Comparison of ENCODE assay signal across 1 cellular context in the genomic region with DNA sequence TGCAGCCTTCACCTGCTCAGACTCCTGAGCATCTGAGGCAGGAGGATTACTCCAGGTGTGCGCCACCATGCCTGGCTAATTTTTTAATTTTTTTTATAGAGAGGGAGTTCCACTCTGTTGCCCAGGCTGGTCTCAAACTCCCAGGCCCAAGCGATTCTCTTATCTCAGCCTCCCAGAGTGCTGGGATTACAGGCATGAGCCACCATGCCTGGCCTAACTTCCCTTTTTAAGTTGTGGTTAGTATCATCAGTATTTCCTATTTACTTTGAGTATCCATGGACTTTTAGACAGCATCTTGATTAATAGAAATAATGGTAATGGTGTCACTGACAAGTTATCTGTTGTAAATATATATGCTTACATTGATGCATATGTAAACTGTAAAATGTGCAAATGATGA.
TF ChIP-seq lines count a peak whose summit lies in the region.

No MANE protein-coding gene starts in this region.

TF ChIP-seq in K562, 482 proteins besides CTCF, POLR2A, EP300 and RAD21 (continued from another document and continues in another):
- TF ChIP-seq, protein P1, sequence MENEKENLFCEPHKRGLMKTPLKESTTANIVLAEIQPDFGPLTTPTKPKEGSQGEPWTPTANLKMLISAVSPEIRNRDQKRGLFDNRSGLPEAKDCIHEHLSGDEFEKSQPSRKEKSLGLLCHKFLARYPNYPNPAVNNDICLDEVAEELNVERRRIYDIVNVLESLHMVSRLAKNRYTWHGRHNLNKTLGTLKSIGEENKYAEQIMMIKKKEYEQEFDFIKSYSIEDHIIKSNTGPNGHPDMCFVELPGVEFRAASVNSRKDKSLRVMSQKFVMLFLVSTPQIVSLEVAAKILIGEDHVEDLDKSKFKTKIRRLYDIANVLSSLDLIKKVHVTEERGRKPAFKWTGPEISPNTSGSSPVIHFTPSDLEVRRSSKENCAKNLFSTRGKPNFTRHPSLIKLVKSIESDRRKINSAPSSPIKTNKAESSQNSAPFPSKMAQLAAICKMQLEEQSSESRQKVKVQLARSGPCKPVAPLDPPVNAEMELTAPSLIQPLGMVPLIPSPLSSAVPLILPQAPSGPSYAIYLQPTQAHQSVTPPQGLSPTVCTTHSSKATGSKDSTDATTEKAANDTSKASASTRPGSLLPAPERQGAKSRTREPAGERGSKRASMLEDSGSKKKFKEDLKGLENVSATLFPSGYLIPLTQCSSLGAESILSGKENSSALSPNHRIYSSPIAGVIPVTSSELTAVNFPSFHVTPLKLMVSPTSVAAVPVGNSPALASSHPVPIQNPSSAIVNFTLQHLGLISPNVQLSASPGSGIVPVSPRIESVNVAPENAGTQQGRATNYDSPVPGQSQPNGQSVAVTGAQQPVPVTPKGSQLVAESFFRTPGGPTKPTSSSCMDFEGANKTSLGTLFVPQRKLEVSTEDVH (IDR thresholded peaks at IDR 0.05; ENCODE audit: low read depth, partially characterized antibody): no peak
- TF ChIP-seq GTF2A2 (tag; IDR thresholded peaks at IDR 0.05) (no peak), PML (IDR thresholded peaks at IDR 0.05; ENCODE audit: low read length) (peak; percentile 40; the same call in 1 of the 2 replicates), NR2C1 (IDR thresholded peaks at IDR 0.05) (no peak), NR2C1 (tag; IDR thresholded peaks at IDR 0.05) (no peak), BRCA1 (IDR thresholded peaks at IDR 0.05) (no peak), BRCA1 (CRISPR knock-in tag; IDR thresholded peaks at IDR 0.05) (no peak), PYGO2 (tag; IDR thresholded peaks at IDR 0.05) (peak; percentile 30; the same call in 1 of the 2 replicates), CSDE1 (IDR thresholded peaks at IDR 0.05) (no peak), SPI1 (IDR thresholded peaks at IDR 0.05; ENCODE audit: borderline replicate concordance, low read depth, low read length) (peak; percentile 56), PURB (CRISPR knock-in tag; IDR thresholded peaks at IDR 0.05; ENCODE audit: low read depth) (no peak), RFX1 (IDR thresholded peaks at IDR 0.05) (peak; percentile 28; the same call in 1 of the 2 replicates), FUS (optimal IDR thresholded peaks at IDR 0.05; ENCODE audit: low read depth, low read length) (no peak), FOS (IDR thresholded peaks at IDR 0.05; ENCODE audit: extremely low read depth, insufficient read length) (no peak), ZNF780A (CRISPR knock-in tag; IDR thresholded peaks at IDR 0.05) (no peak), MEF2A (IDR thresholded peaks at IDR 0.05; ENCODE audit: control insufficient read depth, low read depth, low read length) (no peak), ILK (tag; IDR thresholded peaks at IDR 0.05; ENCODE audit: borderline replicate concordance, low read depth) (no peak), ZNF668 (CRISPR knock-in tag; IDR thresholded peaks at IDR 0.05) (no peak), FOXM1 (IDR thresholded peaks at IDR 0.05; ENCODE audit: low read depth) (peak; percentile 49; the same call in 1 of the 2 replicates), FOXM1 (CRISPR knock-in tag; IDR thresholded peaks at IDR 0.05; ENCODE audit: low read depth) (no peak), ETV6 (IDR thresholded peaks at IDR 0.05; ENCODE audit: borderline replicate concordance in 1 of 2, low read depth in 2 of 2, low read length in 1 of 2) (no peak), ETV6 (CRISPR knock-in tag; IDR thresholded peaks at IDR 0.05; ENCODE audit: borderline replicate concordance) (no peak), ETV1 (tag; conservative IDR thresholded peaks at IDR 0.05; ENCODE audit: low read depth) (no peak), ZNF431 (CRISPR knock-in tag; IDR thresholded peaks at IDR 0.05) (no peak), ESRRB (CRISPR knock-in tag; IDR thresholded peaks at IDR 0.05; ENCODE audit: borderline replicate concordance) (no peak), FOXA3 (CRISPR knock-in tag; conservative IDR thresholded peaks at IDR 0.05 in 1 of 2, IDR thresholded peaks at IDR 0.05 in 1 of 2) (peak; percentile 92 to 95), ZNF124 (CRISPR knock-in tag; IDR thresholded peaks at IDR 0.05) (no peak), MBD2 (IDR thresholded peaks at IDR 0.05; ENCODE audit: borderline replicate concordance, low read depth) (no peak), ZNF184 (CRISPR knock-in tag; IDR thresholded peaks at IDR 0.05) (no peak), STAT5B (CRISPR knock-in tag; IDR thresholded peaks at IDR 0.05) (no peak), HIVEP1 (CRISPR knock-in tag; IDR thresholded peaks at IDR 0.05) (no peak), RFX7 (CRISPR knock-in tag; IDR thresholded peaks at IDR 0.05) (no peak), NCOR1 (IDR thresholded peaks at IDR 0.05) (peak; percentile 54; the same call in 1 of the 2 replicates), LARP7 (IDR thresholded peaks at IDR 0.05) (no peak), ZNF79 (CRISPR knock-in tag; IDR thresholded peaks at IDR 0.05; ENCODE audit: low read depth) (no peak), NRF1 (conservative IDR thresholded peaks at IDR 0.05 in 1 of 2, IDR thresholded peaks at IDR 0.05 in 1 of 2) (peak; percentile 26; a peak in 1 of 4 replicates), GTF2E2 (tag; IDR thresholded peaks at IDR 0.05) (no peak), NCOA1 (IDR thresholded peaks at IDR 0.05; ENCODE audit: low read depth) (no peak), ADNP (tag; IDR thresholded peaks at IDR 0.05) (no peak), SRSF9 (IDR thresholded peaks at IDR 0.05; ENCODE audit: borderline replicate concordance, low read depth, low read length) (no peak), ESRRA (IDR thresholded peaks at IDR 0.05; ENCODE audit: borderline replicate concordance, low read depth) (peak; percentile 49; the same call in 1 of the 2 replicates), SLC30A9 (CRISPR knock-in tag; IDR thresholded peaks at IDR 0.05) (no peak), SRSF1 (IDR thresholded peaks at IDR 0.05; ENCODE audit: low read depth, low read length) (no peak), ZFP36 (IDR thresholded peaks at IDR 0.05; ENCODE audit: low read depth, low read length, partially characterized antibody) (no peak), FOSL1 (tag; conservative IDR thresholded peaks at IDR 0.05) (peak; percentile 77)
- TF ChIP-seq, protein P2, sequence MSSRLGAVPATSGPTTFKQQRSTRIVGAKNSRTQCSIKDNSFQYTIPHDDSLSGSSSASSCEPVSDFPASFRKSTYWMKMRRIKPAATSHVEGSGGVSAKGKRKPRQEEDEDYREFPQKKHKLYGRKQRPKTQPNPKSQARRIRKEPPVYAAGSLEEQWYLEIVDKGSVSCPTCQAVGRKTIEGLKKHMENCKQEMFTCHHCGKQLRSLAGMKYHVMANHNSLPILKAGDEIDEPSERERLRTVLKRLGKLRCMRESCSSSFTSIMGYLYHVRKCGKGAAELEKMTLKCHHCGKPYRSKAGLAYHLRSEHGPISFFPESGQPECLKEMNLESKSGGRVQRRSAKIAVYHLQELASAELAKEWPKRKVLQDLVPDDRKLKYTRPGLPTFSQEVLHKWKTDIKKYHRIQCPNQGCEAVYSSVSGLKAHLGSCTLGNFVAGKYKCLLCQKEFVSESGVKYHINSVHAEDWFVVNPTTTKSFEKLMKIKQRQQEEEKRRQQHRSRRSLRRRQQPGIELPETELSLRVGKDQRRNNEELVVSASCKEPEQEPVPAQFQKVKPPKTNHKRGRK (tag; IDR thresholded peaks at IDR 0.05): no peak
- TF ChIP-seq, protein P3, sequence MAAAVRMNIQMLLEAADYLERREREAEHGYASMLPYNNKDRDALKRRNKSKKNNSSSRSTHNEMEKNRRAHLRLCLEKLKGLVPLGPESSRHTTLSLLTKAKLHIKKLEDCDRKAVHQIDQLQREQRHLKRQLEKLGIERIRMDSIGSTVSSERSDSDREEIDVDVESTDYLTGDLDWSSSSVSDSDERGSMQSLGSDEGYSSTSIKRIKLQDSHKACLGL (CRISPR knock-in tag; IDR thresholded peaks at IDR 0.05; ENCODE audit: borderline replicate concordance, poor library complexity, severe bottlenecking): no peak
- TF ChIP-seq, protein P4, sequence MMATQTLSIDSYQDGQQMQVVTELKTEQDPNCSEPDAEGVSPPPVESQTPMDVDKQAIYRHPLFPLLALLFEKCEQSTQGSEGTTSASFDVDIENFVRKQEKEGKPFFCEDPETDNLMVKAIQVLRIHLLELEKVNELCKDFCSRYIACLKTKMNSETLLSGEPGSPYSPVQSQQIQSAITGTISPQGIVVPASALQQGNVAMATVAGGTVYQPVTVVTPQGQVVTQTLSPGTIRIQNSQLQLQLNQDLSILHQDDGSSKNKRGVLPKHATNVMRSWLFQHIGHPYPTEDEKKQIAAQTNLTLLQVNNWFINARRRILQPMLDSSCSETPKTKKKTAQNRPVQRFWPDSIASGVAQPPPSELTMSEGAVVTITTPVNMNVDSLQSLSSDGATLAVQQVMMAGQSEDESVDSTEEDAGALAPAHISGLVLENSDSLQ (IDR thresholded peaks at IDR 0.05): peak; percentile 40; the same call in 1 of the 2 replicates
- TF ChIP-seq, protein P5, sequence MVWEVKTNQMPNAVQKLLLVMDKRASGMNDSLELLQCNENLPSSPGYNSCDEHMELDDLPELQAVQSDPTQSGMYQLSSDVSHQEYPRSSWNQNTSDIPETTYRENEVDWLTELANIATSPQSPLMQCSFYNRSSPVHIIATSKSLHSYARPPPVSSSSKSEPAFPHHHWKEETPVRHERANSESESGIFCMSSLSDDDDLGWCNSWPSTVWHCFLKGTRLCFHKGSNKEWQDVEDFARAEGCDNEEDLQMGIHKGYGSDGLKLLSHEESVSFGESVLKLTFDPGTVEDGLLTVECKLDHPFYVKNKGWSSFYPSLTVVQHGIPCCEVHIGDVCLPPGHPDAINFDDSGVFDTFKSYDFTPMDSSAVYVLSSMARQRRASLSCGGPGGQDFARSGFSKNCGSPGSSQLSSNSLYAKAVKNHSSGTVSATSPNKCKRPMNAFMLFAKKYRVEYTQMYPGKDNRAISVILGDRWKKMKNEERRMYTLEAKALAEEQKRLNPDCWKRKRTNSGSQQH (CRISPR knock-in tag; IDR thresholded peaks at IDR 0.05): no peak
- TF ChIP-seq, protein P6, sequence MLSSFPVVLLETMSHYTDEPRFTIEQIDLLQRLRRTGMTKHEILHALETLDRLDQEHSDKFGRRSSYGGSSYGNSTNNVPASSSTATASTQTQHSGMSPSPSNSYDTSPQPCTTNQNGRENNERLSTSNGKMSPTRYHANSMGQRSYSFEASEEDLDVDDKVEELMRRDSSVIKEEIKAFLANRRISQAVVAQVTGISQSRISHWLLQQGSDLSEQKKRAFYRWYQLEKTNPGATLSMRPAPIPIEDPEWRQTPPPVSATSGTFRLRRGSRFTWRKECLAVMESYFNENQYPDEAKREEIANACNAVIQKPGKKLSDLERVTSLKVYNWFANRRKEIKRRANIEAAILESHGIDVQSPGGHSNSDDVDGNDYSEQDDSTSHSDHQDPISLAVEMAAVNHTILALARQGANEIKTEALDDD (IDR thresholded peaks at IDR 0.05): 0 out of 2 replicates have a peak, but pooled peaks have one; percentile 57
- TF ChIP-seq, protein P7, sequence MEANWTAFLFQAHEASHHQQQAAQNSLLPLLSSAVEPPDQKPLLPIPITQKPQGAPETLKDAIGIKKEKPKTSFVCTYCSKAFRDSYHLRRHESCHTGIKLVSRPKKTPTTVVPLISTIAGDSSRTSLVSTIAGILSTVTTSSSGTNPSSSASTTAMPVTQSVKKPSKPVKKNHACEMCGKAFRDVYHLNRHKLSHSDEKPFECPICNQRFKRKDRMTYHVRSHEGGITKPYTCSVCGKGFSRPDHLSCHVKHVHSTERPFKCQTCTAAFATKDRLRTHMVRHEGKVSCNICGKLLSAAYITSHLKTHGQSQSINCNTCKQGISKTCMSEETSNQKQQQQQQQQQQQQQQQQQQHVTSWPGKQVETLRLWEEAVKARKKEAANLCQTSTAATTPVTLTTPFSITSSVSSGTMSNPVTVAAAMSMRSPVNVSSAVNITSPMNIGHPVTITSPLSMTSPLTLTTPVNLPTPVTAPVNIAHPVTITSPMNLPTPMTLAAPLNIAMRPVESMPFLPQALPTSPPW (CRISPR knock-in tag; IDR thresholded peaks at IDR 0.05): peak; percentile 18; the same call in 1 of the 2 replicates
- TF ChIP-seq, protein P8, sequence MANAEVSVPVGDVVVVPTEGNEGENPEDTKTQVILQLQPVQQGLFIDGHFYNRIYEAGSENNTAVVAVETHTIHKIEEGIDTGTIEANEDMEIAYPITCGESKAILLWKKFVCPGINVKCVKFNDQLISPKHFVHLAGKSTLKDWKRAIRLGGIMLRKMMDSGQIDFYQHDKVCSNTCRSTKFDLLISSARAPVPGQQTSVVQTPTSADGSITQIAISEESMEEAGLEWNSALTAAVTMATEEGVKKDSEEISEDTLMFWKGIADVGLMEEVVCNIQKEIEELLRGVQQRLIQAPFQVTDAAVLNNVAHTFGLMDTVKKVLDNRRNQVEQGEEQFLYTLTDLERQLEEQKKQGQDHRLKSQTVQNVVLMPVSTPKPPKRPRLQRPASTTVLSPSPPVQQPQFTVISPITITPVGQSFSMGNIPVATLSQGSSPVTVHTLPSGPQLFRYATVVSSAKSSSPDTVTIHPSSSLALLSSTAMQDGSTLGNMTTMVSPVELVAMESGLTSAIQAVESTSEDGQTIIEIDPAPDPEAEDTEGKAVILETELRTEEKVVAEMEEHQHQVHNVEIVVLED (CRISPR knock-in tag; IDR thresholded peaks at IDR 0.05): no peak
- TF ChIP-seq, protein P9, sequence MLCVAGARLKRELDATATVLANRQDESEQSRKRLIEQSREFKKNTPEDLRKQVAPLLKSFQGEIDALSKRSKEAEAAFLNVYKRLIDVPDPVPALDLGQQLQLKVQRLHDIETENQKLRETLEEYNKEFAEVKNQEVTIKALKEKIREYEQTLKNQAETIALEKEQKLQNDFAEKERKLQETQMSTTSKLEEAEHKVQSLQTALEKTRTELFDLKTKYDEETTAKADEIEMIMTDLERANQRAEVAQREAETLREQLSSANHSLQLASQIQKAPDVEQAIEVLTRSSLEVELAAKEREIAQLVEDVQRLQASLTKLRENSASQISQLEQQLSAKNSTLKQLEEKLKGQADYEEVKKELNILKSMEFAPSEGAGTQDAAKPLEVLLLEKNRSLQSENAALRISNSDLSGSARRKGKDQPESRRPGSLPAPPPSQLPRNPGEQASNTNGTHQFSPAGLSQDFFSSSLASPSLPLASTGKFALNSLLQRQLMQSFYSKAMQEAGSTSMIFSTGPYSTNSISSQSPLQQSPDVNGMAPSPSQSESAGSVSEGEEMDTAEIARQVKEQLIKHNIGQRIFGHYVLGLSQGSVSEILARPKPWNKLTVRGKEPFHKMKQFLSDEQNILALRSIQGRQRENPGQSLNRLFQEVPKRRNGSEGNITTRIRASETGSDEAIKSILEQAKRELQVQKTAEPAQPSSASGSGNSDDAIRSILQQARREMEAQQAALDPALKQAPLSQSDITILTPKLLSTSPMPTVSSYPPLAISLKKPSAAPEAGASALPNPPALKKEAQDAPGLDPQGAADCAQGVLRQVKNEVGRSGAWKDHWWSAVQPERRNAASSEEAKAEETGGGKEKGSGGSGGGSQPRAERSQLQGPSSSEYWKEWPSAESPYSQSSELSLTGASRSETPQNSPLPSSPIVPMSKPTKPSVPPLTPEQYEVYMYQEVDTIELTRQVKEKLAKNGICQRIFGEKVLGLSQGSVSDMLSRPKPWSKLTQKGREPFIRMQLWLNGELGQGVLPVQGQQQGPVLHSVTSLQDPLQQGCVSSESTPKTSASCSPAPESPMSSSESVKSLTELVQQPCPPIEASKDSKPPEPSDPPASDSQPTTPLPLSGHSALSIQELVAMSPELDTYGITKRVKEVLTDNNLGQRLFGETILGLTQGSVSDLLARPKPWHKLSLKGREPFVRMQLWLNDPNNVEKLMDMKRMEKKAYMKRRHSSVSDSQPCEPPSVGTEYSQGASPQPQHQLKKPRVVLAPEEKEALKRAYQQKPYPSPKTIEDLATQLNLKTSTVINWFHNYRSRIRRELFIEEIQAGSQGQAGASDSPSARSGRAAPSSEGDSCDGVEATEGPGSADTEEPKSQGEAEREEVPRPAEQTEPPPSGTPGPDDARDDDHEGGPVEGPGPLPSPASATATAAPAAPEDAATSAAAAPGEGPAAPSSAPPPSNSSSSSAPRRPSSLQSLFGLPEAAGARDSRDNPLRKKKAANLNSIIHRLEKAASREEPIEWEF (CRISPR knock-in tag; IDR thresholded peaks at IDR 0.05): no peak
